Comparison of ENCODE assay signal across 24 cellular contexts in genomic region chr1:40564913-40565312, GRCh38.
"Had no signal": no experiment of that assay in that cellular context is flagged by ENCODE, and none has a peak within 500 bp of the region (broad histone marks: within the 10 kb centered on the region; RNA-seq: fewer than 3 reads in every experiment).

No MANE protein-coding gene starts in this region.

- H3K9me3 ChIP-seq: left lung, lower lobe of right lung, ovary, right atrium auricular region, right lobe of liver, tibial nerve, uterus had no signal

- DNase-seq: hippocampal formation; kidney glomerular epithelial cell; left cardiac atrium; left lung; lower lobe of right lung; mammary epithelial cell; mesenchymal stem cell; naive B cell; natural killer cell; nephron progenitor cell; ovary; right lobe of liver; stimulated activated CD4-positive, alpha-beta T cell treated with anti-CD3 and anti-CD28 coated beads, Interleukin-1b, Interleukin-23, amount 100 ng/mL, for 48 hours; stimulated activated CD4-positive, alpha-beta T cell treated with anti-CD3 and anti-CD28 coated beads, Interleukin-2, amount 100 ng/mL, for 48 hours; stimulated activated CD4-positive, alpha-beta T cell treated with anti-CD3 and anti-CD28 coated beads, Interleukin-4, amount 100 ng/mL, for 4 hours; stimulated activated CD8-positive, alpha-beta memory T cell treated with anti-CD3 and anti-CD28 coated beads, Interleukin-4, amount 100 ng/mL, for 48 hours; stimulated activated naive CD4-positive, alpha-beta T cell treated with Interleukin-2 at 50 U/mL for 16 hours; stimulated activated naive CD8-positive, alpha-beta T cell treated with anti-CD3 and anti-CD28 coated beads, Interleukin-15, amount 100 ng/mL, for 72 hours; substantia nigra; uterus had no signal

- H3K36me3 ChIP-seq: left lung, lower lobe of right lung, ovary, right atrium auricular region, right lobe of liver, tibial nerve, uterus had no signal

- H3K4me3 ChIP-seq: left lung, lower lobe of right lung, ovary, right atrium auricular region, right lobe of liver, smooth muscle cell, tibial nerve, uterus had no signal

- H3K4me1 ChIP-seq: left lung, lower lobe of right lung, right atrium auricular region, tibial nerve, uterus had no signal

- ATAC-seq: left cardiac atrium; left lung; lower lobe of right lung; natural killer cell; right lobe of liver; stimulated activated memory B cell treated with anti-CD40 and anti-IgM and Interleukin-4, amounts not matched to agents 10 μg/mL and 1 μg/mL and 100 μg/mL, for 72 hours; stimulated activated naive CD8-positive, alpha-beta T cell treated with anti-CD3 and anti-CD28 coated beads, Interleukin-15, amount 100 ng/mL, for 72 hours had no signal
